1 cellular context compared by ENCODE assay signal in the genomic region with DNA sequence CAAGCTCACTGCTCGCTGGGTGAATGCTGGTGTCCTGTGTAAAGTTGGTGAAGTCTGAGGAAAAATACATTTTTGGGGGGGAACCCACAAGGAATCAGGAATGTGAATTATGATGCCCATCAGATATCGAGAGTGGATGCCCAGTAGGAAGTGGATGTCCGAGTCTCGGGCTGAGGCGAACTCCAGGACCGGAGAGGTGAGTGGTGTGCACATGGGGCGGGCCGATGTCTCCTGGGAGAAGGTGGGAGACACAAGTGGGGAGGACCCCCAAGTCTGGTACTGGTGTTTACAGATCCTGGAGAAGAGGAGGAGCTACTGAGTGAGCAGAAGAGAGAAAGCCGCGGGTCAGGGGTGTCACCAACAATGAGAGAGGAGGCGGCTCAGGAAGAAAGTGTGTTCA.
TF ChIP-seq lines count a peak whose summit lies in the region.

No MANE protein-coding gene starts in this region.

TF ChIP-seq in H1, 55 proteins besides CTCF, POLR2A, EP300 and RAD21:
- no peak for TF ChIP-seq BACH1 (IDR thresholded peaks at IDR 0.05; ENCODE audit: low read length)
- no peak for TF ChIP-seq SIX5 (IDR thresholded peaks at IDR 0.05; ENCODE audit: low read depth, low read length)
